1 cellular context compared by ENCODE assay signal in genomic region chr13:34011552-34012085, GRCh38.
TF ChIP-seq lines count a peak whose summit lies in the region.

No MANE protein-coding gene starts in this region.

TF ChIP-seq in HepG2, 621 proteins besides CTCF, POLR2A, EP300 and RAD21 (continued from another document and continues in another):
- TF ChIP-seq STAG1 (CRISPR knock-in tag; IDR thresholded peaks at IDR 0.05) (peak; percentile 34; the same call in 1 of the 2 replicates), POGK (CRISPR knock-in tag; conservative IDR thresholded peaks at IDR 0.05) (peak; percentile 95), ZNF776 (CRISPR knock-in tag; IDR thresholded peaks at IDR 0.05) (no peak), SRY (CRISPR knock-in tag; IDR thresholded peaks at IDR 0.05) (no peak), YEATS4 (CRISPR knock-in tag; IDR thresholded peaks at IDR 0.05; ENCODE audit: borderline replicate concordance) (no peak), SRF (IDR thresholded peaks at IDR 0.05; ENCODE audit: low read depth, low read length) (no peak), TERF1 (CRISPR knock-in tag; IDR thresholded peaks at IDR 0.05) (no peak), ZBTB20 (CRISPR knock-in tag; IDR thresholded peaks at IDR 0.05; ENCODE audit: borderline replicate concordance, low read depth) (peak; percentile 76; the same call in 1 of the 2 replicates), MYNN (CRISPR knock-in tag; IDR thresholded peaks at IDR 0.05; ENCODE audit: low read depth) (no peak), PTBP1 (IDR thresholded peaks at IDR 0.05; ENCODE audit: low read depth, low read length, poor library complexity, severe bottlenecking) (no peak), FOXP4 (CRISPR knock-in tag; IDR thresholded peaks at IDR 0.05) (peak; percentile 46; the same call in 1 of the 2 replicates), RFX5 (IDR thresholded peaks at IDR 0.05; ENCODE audit: low read depth, low read length) (no peak), DNMT1 (CRISPR knock-in tag; IDR thresholded peaks at IDR 0.05) (no peak), ZNF605 (CRISPR knock-in tag; IDR thresholded peaks at IDR 0.05) (peak; percentile 85; the same call in 1 of the 2 replicates), ERF (CRISPR knock-in tag; IDR thresholded peaks at IDR 0.05) (no peak), ZNF253 (CRISPR knock-in tag; IDR thresholded peaks at IDR 0.05; ENCODE audit: borderline replicate concordance) (peak; percentile 18; the same call in 1 of the 2 replicates), ZMYM2 (CRISPR knock-in tag; IDR thresholded peaks at IDR 0.05) (peak; percentile 82), RARG (CRISPR knock-in tag; IDR thresholded peaks at IDR 0.05; ENCODE audit: low read depth) (no peak), ZMYM3 (CRISPR knock-in tag; IDR thresholded peaks at IDR 0.05) (peak; percentile 73), ATAD3A (CRISPR knock-in tag; IDR thresholded peaks at IDR 0.05) (no peak), ZNF564 (CRISPR knock-in tag; IDR thresholded peaks at IDR 0.05) (peak; percentile 84), DMAP1 (CRISPR knock-in tag; IDR thresholded peaks at IDR 0.05) (no peak), FOXK1 (CRISPR knock-in tag; IDR thresholded peaks at IDR 0.05; ENCODE audit: borderline replicate concordance, low read depth) (peak; percentile 71; the same call in 1 of the 2 replicates), GATAD2A (CRISPR knock-in tag; IDR thresholded peaks at IDR 0.05) (peak; percentile 88), FOXO4 (CRISPR knock-in tag; conservative IDR thresholded peaks at IDR 0.05) (no peak), ZNF543 (CRISPR knock-in tag; IDR thresholded peaks at IDR 0.05) (no peak), TBL1XR1 (IDR thresholded peaks at IDR 0.05; ENCODE audit: borderline replicate concordance, low read length, partially characterized antibody) (peak; percentile 32), MBD4 (IDR thresholded peaks at IDR 0.05; ENCODE audit: borderline replicate concordance, low read length) (no peak), CREB3 (CRISPR knock-in tag; IDR thresholded peaks at IDR 0.05) (0 out of 2 replicates have a peak, but pooled peaks have one; percentile 37), IKZF5 (CRISPR knock-in tag; IDR thresholded peaks at IDR 0.05) (peak; percentile 91; the same call in 1 of the 2 replicates), ZNF614 (CRISPR knock-in tag; IDR thresholded peaks at IDR 0.05; ENCODE audit: borderline replicate concordance) (0 out of 2 replicates have a peak, but pooled peaks have one; percentile 68), GPN1 (CRISPR knock-in tag; IDR thresholded peaks at IDR 0.05; ENCODE audit: borderline replicate concordance) (no peak), TCF7 (IDR thresholded peaks at IDR 0.05; ENCODE audit: low read depth) (peak; percentile 63), THYN1 (CRISPR knock-in tag; IDR thresholded peaks at IDR 0.05; ENCODE audit: borderline replicate concordance, low read depth) (no peak), ELF1 (CRISPR knock-in tag; IDR thresholded peaks at IDR 0.05) (peak; percentile 33; the same call in 1 of the 2 replicates), IKZF4 (CRISPR knock-in tag; IDR thresholded peaks at IDR 0.05; ENCODE audit: borderline replicate concordance, low read depth, not compliant biosample characterization) (no peak), PLRG1 (conservative IDR thresholded peaks at IDR 0.05) (no peak), PAXIP1 (CRISPR knock-in tag; conservative IDR thresholded peaks at IDR 0.05) (peak; percentile 91), FOXJ3 (CRISPR knock-in tag; IDR thresholded peaks at IDR 0.05; ENCODE audit: borderline replicate concordance) (peak; percentile 61; the same call in 1 of the 2 replicates), FOXC1 (CRISPR knock-in tag; IDR thresholded peaks at IDR 0.05; ENCODE audit: borderline replicate concordance) (0 out of 2 replicates have a peak, but pooled peaks have one; percentile 60), TFAP4 (IDR thresholded peaks at IDR 0.05; ENCODE audit: borderline replicate concordance, low read depth) (peak; percentile 99), ATF4 (CRISPR knock-in tag; IDR thresholded peaks at IDR 0.05) (peak in 1 of 2 experiments; percentile 49; a peak in 1 of 4 replicates), ZNF451 (CRISPR knock-in tag; IDR thresholded peaks at IDR 0.05) (no peak), ARID3A (IDR thresholded peaks at IDR 0.05; ENCODE audit: low read depth, low read length) (peak; percentile 77; the same call in 1 of the 2 replicates), SKIL (CRISPR knock-in tag; IDR thresholded peaks at IDR 0.05; ENCODE audit: borderline replicate concordance) (no peak)
